ENCODE assay signal across 2 cellular contexts in the genomic region with DNA sequence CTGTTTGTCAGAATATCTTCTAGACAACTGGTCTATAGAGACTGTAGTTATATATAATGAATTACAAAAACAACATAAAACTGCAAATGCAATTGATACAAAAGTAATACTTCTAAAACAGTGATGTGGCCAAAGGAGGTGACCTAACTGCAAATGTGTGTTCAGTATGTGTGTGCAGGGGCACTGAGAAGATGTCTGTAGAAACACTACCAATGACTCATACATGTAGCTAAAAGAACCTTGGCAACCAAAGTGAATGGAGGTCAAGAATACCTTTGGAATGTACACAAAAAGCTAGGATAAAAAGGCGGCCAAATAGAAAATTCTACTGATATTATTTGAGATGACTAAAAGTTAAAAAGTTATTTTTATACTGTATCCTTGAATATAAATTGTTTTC.
A peak's percentile ranks its signal among the peaks of the same experiment; 100 is the strongest.
TF ChIP-seq lines count a peak whose summit lies in the region.

No MANE protein-coding gene starts in this region.

TF ChIP-seq in HepG2, 621 proteins besides CTCF, POLR2A, EP300 and RAD21:
- peak; percentile 39 for TF ChIP-seq FOSL2 (CRISPR knock-in tag; IDR thresholded peaks at IDR 0.05)
- no peak for TF ChIP-seq ZBTB1 (CRISPR knock-in tag; IDR thresholded peaks at IDR 0.05; ENCODE audit: borderline replicate concordance)

TF ChIP-seq in GM12891, 5 proteins besides CTCF, POLR2A, EP300 and RAD21:
- TF ChIP-seq SPI1 (IDR thresholded peaks at IDR 0.05; ENCODE audit: low read depth, low read length) = no peak
- TF ChIP-seq PAX5 (IDR thresholded peaks at IDR 0.05; ENCODE audit: insufficient read depth, low read length, severe bottlenecking) = no peak
- no peak for TF ChIP-seq TAF1 (IDR thresholded peaks at IDR 0.05; ENCODE audit: low read depth, low read length)
- no peak for TF ChIP-seq POU2F2 (IDR thresholded peaks at IDR 0.05; ENCODE audit: low read depth, low read length)
- no peak for TF ChIP-seq POLR2AphosphoS5 (IDR thresholded peaks at IDR 0.05; ENCODE audit: low read depth, low read length)
